ENCODE assay signal across 24 cellular contexts in the genomic region with DNA sequence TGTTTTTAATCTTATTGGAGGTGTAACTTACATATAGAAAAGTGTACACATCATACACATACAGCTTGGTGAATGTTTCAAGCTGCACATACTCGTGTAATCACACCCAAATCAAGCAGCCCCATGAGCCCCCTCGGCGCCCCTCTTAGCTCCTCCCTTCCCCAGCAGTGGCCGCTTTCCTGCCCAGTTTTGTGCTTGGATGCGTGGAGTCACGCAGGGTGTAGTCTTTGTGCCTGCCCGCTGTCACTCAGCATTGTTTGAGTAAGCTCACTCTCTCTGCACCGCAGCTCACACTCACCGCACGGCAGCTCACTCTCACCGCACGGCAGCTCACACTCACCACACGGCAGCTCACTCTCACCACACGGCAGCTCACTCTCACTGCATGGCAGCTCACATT.
DNase-seq lines count a peak whose midpoint lies in the region; ATAC-seq and TF ChIP-seq lines count a peak whose summit lies in the region.
"Had no signal": no experiment of that assay in that cellular context is flagged by ENCODE, and none has a peak within 500 bp of the region (broad histone marks: within the 10 kb centered on the region; RNA-seq: fewer than 3 reads in every experiment).

No MANE protein-coding gene starts in this region.

- ATAC-seq in IMR-90 (ENCODE audit: low read depth) = no peak
- no peak for ATAC-seq in stimulated activated effector memory CD8-positive, alpha-beta T cell treated with anti-CD3 and anti-CD28 coated beads, Interleukin-12 subunit alpha, Interleukin-12 subunit beta, amount 100 ng/mL, for 72 hours
- ATAC-seq: A549 had no signal

- H3K23ac ChIP-seq in IMR-90 (ENCODE audit: low read depth, low read length) = no peak overlapping the region

- H3K18ac ChIP-seq in IMR-90 (ENCODE audit: low read depth, low read length) = no peak overlapping the region

- no peak for TF ChIP-seq RAD21 in IMR-90 (IDR thresholded peaks at IDR 0.05; ENCODE audit: low read length)

- no peak overlapping the region for H4K91ac ChIP-seq in IMR-90 (ENCODE audit: insufficient read depth, low read depth, low read length)

- H3K27me3 ChIP-seq in IMR-90 (ENCODE audit: control insufficient read depth, insufficient read depth, low read length) (no peaks in the 10 kb centered on the region), hepatocyte (no peaks in the 10 kb centered on the region), spleen (replicated peaks in 1 of 7) (no peaks in the 10 kb centered on the region)

- no peak overlapping the region for H3K56ac ChIP-seq in IMR-90 (ENCODE audit: extremely low read depth, insufficient read depth, low read length)

- no peaks in the 10 kb centered on the region for H4K20me1 ChIP-seq in IMR-90 (ENCODE audit: insufficient read depth, low read length)
- H4K20me1 ChIP-seq in hepatocyte (ENCODE audit: insufficient read depth, poor library complexity, severe bottlenecking) = no peaks in the 10 kb centered on the region

- H2BK5ac ChIP-seq in IMR-90 (ENCODE audit: low read depth, low read length, poor library complexity, severe bottlenecking) = no peak overlapping the region

- peaks cover 3% of the 10 kb centered on the region; the same call in 1 of the 2 replicates for H3K9me1 ChIP-seq in IMR-90 (ENCODE audit: insufficient read depth, low read length)

- H3K4me3 Mint-ChIP-seq in type B pancreatic cell = no peak overlapping the region
- H3K4me3 Mint-ChIP-seq in stimulated activated effector memory CD8-positive, alpha-beta T cell treated with anti-CD3 and anti-CD28 coated beads, Interleukin-12 subunit alpha, Interleukin-12 subunit beta, amount 100 ng/mL, for 72 hours = no peak overlapping the region
- H3K4me3 Mint-ChIP-seq: CD4-positive, alpha-beta T cell had no signal

- H3K36me3 Mint-ChIP-seq in type B pancreatic cell = peaks cover 6% of the 10 kb centered on the region
- H3K36me3 Mint-ChIP-seq in stimulated activated effector memory CD8-positive, alpha-beta T cell treated with anti-CD3 and anti-CD28 coated beads, Interleukin-12 subunit alpha, Interleukin-12 subunit beta, amount 100 ng/mL, for 72 hours = peaks cover 15% of the 10 kb centered on the region

- CTCF ChIA-PET in IMR-90 (lab: Yijun Ruan, JAX) = no interaction called here
- CTCF ChIA-PET in RWPE1 (lab: Yijun Ruan, JAX) = no interaction called here

- H2AFZ ChIP-seq in IMR-90 (replicated peaks; ENCODE audit: low read length, poor library complexity) = no peak overlapping the region
- no peak overlapping the region for H2AFZ ChIP-seq in hepatocyte
- H2AFZ ChIP-seq: GM23248, PC-9 had no signal

- H3K9me3 ChIP-seq in IMR-90 (ENCODE audit: control insufficient read depth, insufficient read depth, low read length) (no peaks in the 10 kb centered on the region), hepatocyte (ENCODE audit: low read depth) (no peaks in the 10 kb centered on the region), spleen (no peaks in the 10 kb centered on the region)
- H3K9me3 ChIP-seq: A549; BLaER1 treated with 17β-estradiol and CSF1 and Interleukin-3, amounts not matched to agents 10 nM and 100 nM had no signal

- H3K36me3 ChIP-seq in IMR-90 (ENCODE audit: control insufficient read depth, insufficient read depth, low read length) (peaks cover 5% of the 10 kb centered on the region), hepatocyte (replicated peaks; ENCODE audit: insufficient read depth, low read depth) (no peaks in the 10 kb centered on the region), spleen (peaks cover 0 to 36% (median 5%) of the 10 kb centered on the region in 6 donors)

- POLR2A ChIA-PET in IMR-90 (lab: Charles Lee; ENCODE audit: unreplicated experiment) (interaction anchor here (0.6 kb wide), 1 partner anchor 32 kb away, joined by 3 read pairs; no protein-coding TSS in a partner anchor), RWPE1 (lab: Yijun Ruan, JAX; ENCODE audit: low non-redundant PET) (no interaction called here)

- H3K14ac ChIP-seq in IMR-90 (replicated peaks; ENCODE audit: low read depth, low read length) = no peak overlapping the region

- H3K9ac ChIP-seq in IMR-90 (ENCODE audit: low read depth, low read length) = no peak overlapping the region
- H3K9ac ChIP-seq: BLaER1 treated with 17β-estradiol and CSF1 and Interleukin-3, amounts not matched to agents 10 nM and 100 nM; GM23248 had no signal

- intact Hi-C loops in IMR-90 (cut with micrococcal nuclease) = no loop called here
- intact Hi-C loops in spleen (cut with DNase I; ENCODE audit: low total_unique reads) = no loop called here

- H2BK20ac ChIP-seq in IMR-90 (ENCODE audit: low read depth, low read length) = no peak overlapping the region

- H3K4me2 ChIP-seq in IMR-90 (ENCODE audit: low read depth, low read length) (no peak overlapping the region), hepatocyte (no peak overlapping the region)
- H3K4me2 ChIP-seq: A549; BLaER1 treated with 17β-estradiol and CSF1 and Interleukin-3, amounts not matched to agents 10 nM and 100 nM; PC-9 had no signal

- H2BK120ac ChIP-seq in IMR-90 (ENCODE audit: low read depth, low read length) = no peak overlapping the region

- TF ChIP-seq POLR2A in IMR-90 (IDR thresholded peaks at IDR 0.05; ENCODE audit: low read depth, low read length) (no peak), spleen (IDR thresholded peaks at IDR 0.05) (no peak)

- no peaks in the 10 kb centered on the region for H3K9me2 ChIP-seq in hepatocyte (replicated peaks; ENCODE audit: insufficient read depth)

- no peak overlapping the region for H4K8ac ChIP-seq in IMR-90 (ENCODE audit: low read depth in 2 of 2, low read length in 2 of 2)

- H3K4me3 ChIP-seq in IMR-90 (ENCODE audit: insufficient read depth, low read depth, low read length) (no peak overlapping the region), hepatocyte (no peak overlapping the region), spleen (no peak overlapping the region)
- H3K4me3 ChIP-seq: A549; BLaER1 treated with 17β-estradiol and CSF1 and Interleukin-3, amounts not matched to agents 10 nM and 100 nM; GM23248; PC-9 had no signal

- H3K27ac ChIP-seq in IMR-90 (ENCODE audit: insufficient read depth, low read length) = no peak overlapping the region
- peak overlapping the region; percentile 47 for H3K27ac ChIP-seq in RWPE1
- peak overlapping the region; percentile 66 for H3K27ac ChIP-seq in hepatocyte
- H3K27ac ChIP-seq in spleen = no peak overlapping the region
- H3K27ac ChIP-seq: A549; BLaER1 treated with 17β-estradiol and CSF1 and Interleukin-3, amounts not matched to agents 10 nM and 100 nM; GM23248; HL-60; PC-9 had no signal

- H2AK5ac ChIP-seq in IMR-90 (ENCODE audit: low read depth, low read length) = peak overlapping the region; percentile 48; the same call in 1 of the 2 replicates

- H3K79me2 ChIP-seq in hepatocyte = no peaks in the 10 kb centered on the region

- no peak overlapping the region for H3K4ac ChIP-seq in IMR-90 (ENCODE audit: low read depth, low read length)

- H3K27me3 Mint-ChIP-seq in type B pancreatic cell = no peaks in the 10 kb centered on the region
- H3K27me3 Mint-ChIP-seq: CD4-positive, alpha-beta T cell had no signal

- TF ChIP-seq CTCF in IMR-90 (conservative IDR thresholded peaks at IDR 0.05; ENCODE audit: low read depth, low read length) (no peak), RWPE1 (conservative IDR thresholded peaks at IDR 0.05; ENCODE audit: low read depth) (no peak), hepatocyte (IDR thresholded peaks at IDR 0.05; ENCODE audit: poor library complexity) (no peak), spleen (IDR thresholded peaks at IDR 0.05 in 8 of 11, conservative IDR thresholded peaks at IDR 0.05 in 3 of 11) (no peak), type B pancreatic cell (conservative IDR thresholded peaks at IDR 0.05) (no peak)

- BruUV-seq in IMR-90 (replicated peaks; lab: Mats Ljungman, UMichigan) = no TSS peak

- dilution Hi-C loops in IMR-90 (cut with HindIII; ENCODE audit: low sequenced_read_pairs, unreplicated experiment) = no loop called here

- WGBS in IMR-90 (ENCODE audit: extremely low coverage in 2 of 2, insufficient read length in 1 of 2), 2 experiments = 80% methylated on average over 10 of the region's 14 CpGs; no CpG with 5 or more reads in 1 of the 2 experiments
- WGBS in hepatocyte (ENCODE audit: low lambda C conversion rate, missing lambda C conversion rate) = 92% methylated on average over 12 of the region's 14 CpGs
- 87 to 96% (median 95%) methylated on average over 14 of the region's 14 CpGs for WGBS in spleen, 5 donors

- H2AK9ac ChIP-seq in IMR-90 (replicated peaks; ENCODE audit: low read depth, low read length, poor library complexity) = peak overlapping the region; percentile 78

- H3K4me1 ChIP-seq in IMR-90 (ENCODE audit: control insufficient read depth, insufficient read depth, low read length) = no peaks in the 10 kb centered on the region
- H3K4me1 ChIP-seq in hepatocyte (ENCODE audit: insufficient read depth) = peaks cover 7% of the 10 kb centered on the region
- H3K4me1 ChIP-seq in spleen = peaks cover 0 to 11% (median 0%) of the 10 kb centered on the region in 6 donors
- H3K4me1 ChIP-seq: A549 had no signal

- no peaks in the 10 kb centered on the region for H3K9me3 Mint-ChIP-seq in type B pancreatic cell
- no peaks in the 10 kb centered on the region for H3K9me3 Mint-ChIP-seq in stimulated activated effector memory CD8-positive, alpha-beta T cell treated with anti-CD3 and anti-CD28 coated beads, Interleukin-12 subunit alpha, Interleukin-12 subunit beta, amount 100 ng/mL, for 72 hours
- H3K9me3 Mint-ChIP-seq: CD4-positive, alpha-beta T cell had no signal

- in situ Hi-C loops in IMR-90 (cut with MboI; ENCODE audit: low sequenced_read_pairs) = no loop called here

- peaks cover 0 to 6% of the 10 kb centered on the region in 2 experiments; a peak in 3 of 4 replicates for H3K79me1 ChIP-seq in IMR-90 (ENCODE audit: low read depth in 1 of 2, low read length in 2 of 2)

- H3K27ac Mint-ChIP-seq in type B pancreatic cell = no peak overlapping the region
- no peak overlapping the region for H3K27ac Mint-ChIP-seq in stimulated activated effector memory CD8-positive, alpha-beta T cell treated with anti-CD3 and anti-CD28 coated beads, Interleukin-12 subunit alpha, Interleukin-12 subunit beta, amount 100 ng/mL, for 72 hours
- H3K27ac Mint-ChIP-seq: CD4-positive, alpha-beta T cell had no signal

- DNase-seq in IMR-90 (no peak), RWPE1 (ENCODE audit: low spot score) (no peak), hepatocyte (ENCODE audit: low spot score) (no peak), spleen (peak; percentile 31), type B pancreatic cell (ENCODE audit: extremely low spot score, unreplicated experiment) (no peak), NCI-H2107 (lab: John Stamatoyannopoulos, UW) (no peak)
- DNase-seq in stimulated activated effector memory CD8-positive, alpha-beta T cell treated with anti-CD3 and anti-CD28 coated beads, Interleukin-12 subunit alpha, Interleukin-12 subunit beta, amount 100 ng/mL, for 72 hours (ENCODE audit: low spot score in 2 of 2) = no peak
- DNase-seq: AML-193; CD4-positive, alpha-beta T cell; GM23248; H7; Kasumi-1; NCI-H1436; NCI-H187; NCI-H2081 treated with DMSO at 0.1 percent for 48 hours; NCI-H345; NCI-H510A treated with DMSO at 0.1 percent for 48 hours; NCI-H748 treated with DMSO at 0.1 percent for 48 hours; NK-92 treated with Interleukin-12 subunit alpha and Interleukin-12 subunit beta, amount 100 ng/mL, for 24 hours; PC-9; SHP77 had no signal

- no peak overlapping the region for H2BK15ac ChIP-seq in IMR-90 (ENCODE audit: low read depth, low read length)

- H3K4me1 Mint-ChIP-seq in type B pancreatic cell (ENCODE audit: unreplicated experiment) = peaks cover 20% of the 10 kb centered on the region
- H3K4me1 Mint-ChIP-seq in stimulated activated effector memory CD8-positive, alpha-beta T cell treated with anti-CD3 and anti-CD28 coated beads, Interleukin-12 subunit alpha, Interleukin-12 subunit beta, amount 100 ng/mL, for 72 hours = peaks cover 9% of the 10 kb centered on the region

- no peak overlapping the region for H4K5ac ChIP-seq in IMR-90 (ENCODE audit: low read depth, low read length)

Comparison
In these comparisons a context has a peak if more than half of its experiments do, and no peak if none do; other contexts are left out.
1. H3K27ac ChIP-seq: peak in RWPE1 (single experiment) and hepatocyte (single experiment); none in IMR-90 (single experiment) and spleen (0 of 8).